Comparison of ENCODE assay signal across 23 cellular contexts in the genomic region with DNA sequence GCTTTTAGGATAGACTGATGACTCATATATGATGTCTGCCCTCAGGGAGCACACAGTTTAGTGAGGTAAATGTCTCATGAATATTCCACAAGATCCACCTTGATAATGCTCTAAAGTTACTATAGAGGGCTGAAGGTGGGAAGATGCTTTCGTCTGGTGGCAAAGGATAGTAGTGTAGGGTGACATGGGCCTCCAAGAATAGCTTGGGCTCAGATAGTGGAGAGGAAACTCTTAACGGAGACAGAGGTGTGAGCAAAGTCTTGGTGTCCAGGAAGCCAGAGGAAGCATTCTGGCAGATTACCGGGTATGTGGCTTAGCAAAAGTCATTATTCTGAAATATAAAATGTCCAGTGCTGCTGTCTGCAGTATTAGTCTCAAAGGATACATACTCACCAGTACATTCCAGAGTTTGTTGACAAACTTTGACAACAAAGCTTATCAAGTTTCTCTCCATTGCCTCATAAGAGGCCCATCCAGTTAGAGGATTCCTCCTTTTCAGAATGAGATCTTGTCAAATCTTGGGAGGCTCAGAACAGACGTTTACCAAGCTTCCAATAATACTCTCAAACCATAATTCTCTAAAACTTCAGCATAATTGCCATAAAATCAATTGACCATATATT.
"Had no signal": no experiment of that assay in that cellular context is flagged by ENCODE, and none has a peak within 500 bp of the region (broad histone marks: within the 10 kb centered on the region; RNA-seq: fewer than 3 reads in every experiment).

No MANE protein-coding gene starts in this region.

- H3K4me1 ChIP-seq: neural progenitor cell had no signal

- H3K27me3 ChIP-seq: cardiac muscle cell, neural progenitor cell, testis, upper lobe of left lung had no signal

- DNase-seq: activated CD4-positive, alpha-beta T cell treated with anti-CD3 and anti-CD28 coated beads, Interleukin-2, amount 50 U/mL, for 1 hour; activated CD4-positive, CD25-positive, alpha-beta regulatory T cell treated with anti-CD3 and anti-CD28 coated beads, Interleukin-2, amount 50 U/mL, for 72 hours; activated CD8-positive, alpha-beta T cell treated with anti-CD3 and anti-CD28 coated beads, Interleukin-2, amount 10 ng/mL, durations not matched to agents 7 days and 5 days; activated gamma-delta T cell; effector CD4-positive, alpha-beta T cell; erythroblast; foreskin melanocyte; hypothalamus; mesenchymal stem cell; naive thymus-derived CD4-positive, alpha-beta T cell; stimulated activated CD4-positive, alpha-beta T cell treated with anti-CD3 and anti-CD28 coated beads, Interleukin-12 subunit alpha, Interleukin-12 subunit beta, amount 100 ng/mL, for 4 hours; stimulated activated naive CD8-positive, alpha-beta T cell treated with anti-CD3 and anti-CD28 coated beads, Interleukin-15, amount 100 ng/mL, for 72 hours; testis; upper lobe of left lung had no signal

- H3K9me3 Mint-ChIP-seq: activated naive CD4-positive, alpha-beta T cell treated with anti-CD3 and anti-CD28 coated beads, Interleukin-2, amount 50 U/mL, for 72 hours; dendritic cell treated with granulocyte-macrophage colony-stimulating factor and Interleukin-4, amounts not matched to agents 40 ng/mL and 50 ng/mL, for 4 days; T-helper 2 cell treated with Interferon-gamma antibody and Interleukin-4, amounts not matched to agents 5 μg/mL and 100 μg/mL, for 36 hours had no signal

- H3K27ac Mint-ChIP-seq: activated CD8-positive, alpha-beta T cell treated with anti-CD3 and anti-CD28 coated beads, Interleukin-2, amount 10 ng/mL, durations not matched to agents 7 days and 5 days; activated T-helper 1 cell treated with anti-CD3 and anti-CD28 coated beads, Interleukin-12 subunit alpha, Interleukin-12 subunit beta, Interleukin-2, Interleukin-4 antibody, amounts not matched to agents 30 ng/mL and 10 ng/mL and 1 ng/mL, durations not matched to agents 14 hours and 24 hours and 36 hours; dendritic cell treated with granulocyte-macrophage colony-stimulating factor and Interleukin-4, amounts not matched to agents 40 ng/mL and 50 ng/mL, for 4 days; naive thymus-derived CD4-positive, alpha-beta T cell; neural progenitor cell; progenitor cell of endocrine pancreas; stimulated activated naive CD8-positive, alpha-beta T cell treated with anti-CD3 and anti-CD28 coated beads, Interleukin-15, amount 100 ng/mL, for 72 hours; T-helper 2 cell treated with Interferon-gamma antibody and Interleukin-4, amounts not matched to agents 5 μg/mL and 100 μg/mL, for 36 hours had no signal

- H3K27me3 Mint-ChIP-seq: dendritic cell treated with granulocyte-macrophage colony-stimulating factor and Interleukin-4, amounts not matched to agents 40 ng/mL and 50 ng/mL, for 4 days; naive thymus-derived CD4-positive, alpha-beta T cell; progenitor cell of endocrine pancreas; stimulated activated naive CD8-positive, alpha-beta T cell treated with anti-CD3 and anti-CD28 coated beads, Interleukin-15, amount 100 ng/mL, for 72 hours had no signal

- H3K36me3 ChIP-seq: cardiac muscle cell, neural progenitor cell, upper lobe of left lung had no signal

- H3K4me3 Mint-ChIP-seq: activated CD8-positive, alpha-beta T cell treated with anti-CD3 and anti-CD28 coated beads, Interleukin-2, amount 10 ng/mL, durations not matched to agents 7 days and 5 days; activated T-helper 1 cell treated with anti-CD3 and anti-CD28 coated beads, Interleukin-12 subunit alpha, Interleukin-12 subunit beta, Interleukin-2, Interleukin-4 antibody, amounts not matched to agents 30 ng/mL and 10 ng/mL and 1 ng/mL, durations not matched to agents 14 hours and 24 hours and 36 hours; dendritic cell treated with granulocyte-macrophage colony-stimulating factor and Interleukin-4, amounts not matched to agents 40 ng/mL and 50 ng/mL, for 4 days; naive thymus-derived CD4-positive, alpha-beta T cell; neural progenitor cell; stimulated activated naive CD8-positive, alpha-beta T cell treated with anti-CD3 and anti-CD28 coated beads, Interleukin-15, amount 100 ng/mL, for 72 hours; T-helper 2 cell treated with Interferon-gamma antibody and Interleukin-4, amounts not matched to agents 5 μg/mL and 100 μg/mL, for 36 hours had no signal

- H3K4me1 Mint-ChIP-seq: stimulated activated naive CD8-positive, alpha-beta T cell treated with anti-CD3 and anti-CD28 coated beads, Interleukin-15, amount 100 ng/mL, for 72 hours had no signal

- H3K9me3 ChIP-seq: testis, upper lobe of left lung had no signal

- H3K4me3 ChIP-seq: cardiac muscle cell, neural progenitor cell, testis, upper lobe of left lung had no signal

- ATAC-seq: activated CD8-positive, alpha-beta T cell treated with anti-CD3 and anti-CD28 coated beads, Interleukin-2, amount 10 ng/mL, durations not matched to agents 7 days and 5 days; activated naive CD4-positive, alpha-beta T cell treated with anti-CD3 and anti-CD28 coated beads, Interleukin-2, amount 50 U/mL, for 72 hours; naive thymus-derived CD4-positive, alpha-beta T cell; SK-N-SH treated with all-trans-retinoic acid at 6 μM for 48 hours; stimulated activated naive CD8-positive, alpha-beta T cell treated with anti-CD3 and anti-CD28 coated beads, Interleukin-15, amount 100 ng/mL, for 72 hours had no signal

- H3K27ac ChIP-seq: cardiac muscle cell, neural progenitor cell, testis, upper lobe of left lung, VCaP had no signal
